In the genomic region with DNA sequence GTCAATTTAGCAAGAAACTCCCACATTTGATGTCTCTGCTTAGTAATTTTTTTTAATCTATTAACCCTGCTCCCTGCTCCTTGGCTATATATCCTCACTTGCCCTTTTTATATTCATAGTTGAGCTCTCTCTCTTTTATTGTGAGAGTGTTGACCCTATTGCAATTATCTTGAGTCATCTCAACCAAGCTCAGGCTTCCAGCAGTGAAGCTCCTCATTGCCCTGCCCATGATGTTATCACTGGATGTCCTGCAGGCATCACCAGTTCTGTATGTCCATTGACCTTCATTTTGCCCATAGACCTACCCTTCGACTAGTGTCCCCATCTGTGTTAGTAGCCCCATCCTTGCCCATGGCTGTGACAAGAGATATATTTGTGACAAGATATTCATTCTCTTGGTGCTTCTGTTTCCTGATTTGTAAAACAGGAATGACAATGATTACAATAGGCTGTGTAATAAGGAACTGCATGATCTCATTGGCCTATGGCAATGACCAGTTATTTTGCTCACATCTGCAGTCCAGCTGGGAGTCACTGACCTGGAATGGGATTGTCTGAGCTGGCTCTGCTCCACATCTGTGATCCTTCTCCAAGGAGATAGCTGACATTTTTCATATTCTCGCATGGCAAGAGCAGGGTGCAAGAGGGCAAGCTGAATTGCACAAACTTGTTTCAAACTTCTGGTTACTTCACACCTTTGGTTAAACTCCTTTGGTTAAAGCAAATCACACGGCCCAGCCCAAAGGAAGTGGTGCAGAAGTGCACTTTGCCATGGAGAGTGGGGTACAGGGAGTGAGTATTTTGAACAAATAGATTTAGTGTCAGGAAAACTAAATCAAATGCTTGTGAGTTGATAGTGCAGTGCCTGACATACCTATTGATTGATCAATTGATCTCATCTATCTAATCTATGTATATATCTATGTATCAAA, we compare ENCODE assay signal across 2 cellular contexts.
TF ChIP-seq lines count a peak whose summit lies in the region.

No MANE protein-coding gene starts in this region.

TF ChIP-seq in SK-N-SH, 30 proteins besides CTCF, POLR2A, EP300 and RAD21 (continued from another document):
- TF ChIP-seq, protein P1, sequence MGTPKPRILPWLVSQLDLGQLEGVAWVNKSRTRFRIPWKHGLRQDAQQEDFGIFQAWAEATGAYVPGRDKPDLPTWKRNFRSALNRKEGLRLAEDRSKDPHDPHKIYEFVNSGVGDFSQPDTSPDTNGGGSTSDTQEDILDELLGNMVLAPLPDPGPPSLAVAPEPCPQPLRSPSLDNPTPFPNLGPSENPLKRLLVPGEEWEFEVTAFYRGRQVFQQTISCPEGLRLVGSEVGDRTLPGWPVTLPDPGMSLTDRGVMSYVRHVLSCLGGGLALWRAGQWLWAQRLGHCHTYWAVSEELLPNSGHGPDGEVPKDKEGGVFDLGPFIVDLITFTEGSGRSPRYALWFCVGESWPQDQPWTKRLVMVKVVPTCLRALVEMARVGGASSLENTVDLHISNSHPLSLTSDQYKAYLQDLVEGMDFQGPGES (IDR thresholded peaks at IDR 0.05; ENCODE audit: low read depth, low read length) = no peak
- TF ChIP-seq MXI1 (IDR thresholded peaks at IDR 0.05; ENCODE audit: low read depth, low read length) (no peak), RCOR1 (IDR thresholded peaks at IDR 0.05; ENCODE audit: low read length) (no peak)

TF ChIP-seq in SK-N-SH treated with all-trans-retinoic acid at 6 μM for 48 hours, 23 proteins besides CTCF, POLR2A, EP300 and RAD21 (continued from another document):
- TF ChIP-seq, protein P2, sequence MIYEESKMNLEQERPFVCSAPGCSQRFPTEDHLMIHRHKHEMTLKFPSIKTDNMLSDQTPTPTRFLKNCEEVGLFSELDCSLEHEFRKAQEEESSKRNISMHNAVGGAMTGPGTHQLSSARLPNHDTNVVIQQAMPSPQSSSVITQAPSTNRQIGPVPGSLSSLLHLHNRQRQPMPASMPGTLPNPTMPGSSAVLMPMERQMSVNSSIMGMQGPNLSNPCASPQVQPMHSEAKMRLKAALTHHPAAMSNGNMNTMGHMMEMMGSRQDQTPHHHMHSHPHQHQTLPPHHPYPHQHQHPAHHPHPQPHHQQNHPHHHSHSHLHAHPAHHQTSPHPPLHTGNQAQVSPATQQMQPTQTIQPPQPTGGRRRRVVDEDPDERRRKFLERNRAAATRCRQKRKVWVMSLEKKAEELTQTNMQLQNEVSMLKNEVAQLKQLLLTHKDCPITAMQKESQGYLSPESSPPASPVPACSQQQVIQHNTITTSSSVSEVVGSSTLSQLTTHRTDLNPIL (CRISPR knock-in tag; IDR thresholded peaks at IDR 0.05; ENCODE audit: low read depth) = no peak
- TF ChIP-seq ZNF70 (CRISPR knock-in tag; IDR thresholded peaks at IDR 0.05) = no peak
- TF ChIP-seq CSDC2 (CRISPR knock-in tag; IDR thresholded peaks at IDR 0.05) = no peak
- TF ChIP-seq PPARA (CRISPR knock-in tag; IDR thresholded peaks at IDR 0.05; ENCODE audit: borderline replicate concordance) = no peak
- TF ChIP-seq GLIS3 (CRISPR knock-in tag; IDR thresholded peaks at IDR 0.05) = no peak
- no peak for TF ChIP-seq ISL1 (CRISPR knock-in tag; IDR thresholded peaks at IDR 0.05)
- TF ChIP-seq, protein P3, sequence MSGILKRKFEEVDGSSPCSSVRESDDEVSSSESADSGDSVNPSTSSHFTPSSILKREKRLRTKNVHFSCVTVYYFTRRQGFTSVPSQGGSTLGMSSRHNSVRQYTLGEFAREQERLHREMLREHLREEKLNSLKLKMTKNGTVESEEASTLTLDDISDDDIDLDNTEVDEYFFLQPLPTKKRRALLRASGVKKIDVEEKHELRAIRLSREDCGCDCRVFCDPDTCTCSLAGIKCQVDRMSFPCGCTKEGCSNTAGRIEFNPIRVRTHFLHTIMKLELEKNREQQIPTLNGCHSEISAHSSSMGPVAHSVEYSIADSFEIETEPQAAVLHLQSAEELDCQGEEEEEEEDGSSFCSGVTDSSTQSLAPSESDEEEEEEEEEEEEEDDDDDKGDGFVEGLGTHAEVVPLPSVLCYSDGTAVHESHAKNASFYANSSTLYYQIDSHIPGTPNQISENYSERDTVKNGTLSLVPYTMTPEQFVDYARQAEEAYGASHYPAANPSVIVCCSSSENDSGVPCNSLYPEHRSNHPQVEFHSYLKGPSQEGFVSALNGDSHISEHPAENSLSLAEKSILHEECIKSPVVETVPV (CRISPR knock-in tag; IDR thresholded peaks at IDR 0.05) = no peak
